ENCODE assay signal across 1 cellular context in the genomic region with DNA sequence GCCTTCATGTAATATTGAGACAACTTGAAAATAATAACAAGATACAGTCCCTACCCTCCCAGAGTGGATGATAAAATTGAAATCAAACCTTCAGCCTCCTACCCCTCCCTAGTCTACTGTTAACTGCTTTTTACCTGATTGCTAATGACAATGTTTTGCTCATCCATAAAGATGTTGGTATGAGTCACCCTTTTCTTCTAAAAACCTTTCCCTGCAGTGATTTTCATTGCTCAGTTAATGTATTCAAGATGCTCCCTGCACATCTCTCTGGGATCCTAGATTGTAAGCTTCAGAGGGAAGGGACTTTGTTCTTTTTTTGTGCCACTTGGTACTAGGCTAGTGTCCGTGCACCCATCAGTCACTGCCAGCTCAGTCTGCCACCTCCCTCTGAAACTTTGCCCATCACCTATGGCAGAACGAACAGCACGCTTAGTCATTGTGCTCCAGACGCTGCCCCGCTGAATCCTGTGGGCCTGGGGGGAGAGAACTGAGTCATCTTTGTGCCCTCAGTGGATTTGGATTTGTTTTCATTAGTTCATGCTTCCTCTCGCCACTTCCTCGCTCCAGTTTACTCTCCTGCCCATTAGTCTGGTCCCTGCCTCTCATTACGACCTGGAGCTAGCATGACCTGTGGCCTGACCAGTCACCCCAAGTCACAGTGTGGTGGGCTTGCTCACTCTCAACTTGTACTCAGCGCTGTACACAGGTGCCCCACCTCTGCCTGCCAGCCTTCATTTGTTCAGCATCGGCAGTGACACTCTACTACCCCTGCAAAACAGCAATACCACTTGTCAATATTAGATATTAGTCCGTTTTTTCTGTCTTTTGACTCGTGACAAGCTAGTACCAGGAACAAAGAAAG.
TF ChIP-seq lines count a peak whose summit lies in the region.

No MANE protein-coding gene starts in this region.

TF ChIP-seq in GM12878, 131 proteins besides CTCF, POLR2A, EP300 and RAD21 (continued from another document):
- TF ChIP-seq, protein P1, sequence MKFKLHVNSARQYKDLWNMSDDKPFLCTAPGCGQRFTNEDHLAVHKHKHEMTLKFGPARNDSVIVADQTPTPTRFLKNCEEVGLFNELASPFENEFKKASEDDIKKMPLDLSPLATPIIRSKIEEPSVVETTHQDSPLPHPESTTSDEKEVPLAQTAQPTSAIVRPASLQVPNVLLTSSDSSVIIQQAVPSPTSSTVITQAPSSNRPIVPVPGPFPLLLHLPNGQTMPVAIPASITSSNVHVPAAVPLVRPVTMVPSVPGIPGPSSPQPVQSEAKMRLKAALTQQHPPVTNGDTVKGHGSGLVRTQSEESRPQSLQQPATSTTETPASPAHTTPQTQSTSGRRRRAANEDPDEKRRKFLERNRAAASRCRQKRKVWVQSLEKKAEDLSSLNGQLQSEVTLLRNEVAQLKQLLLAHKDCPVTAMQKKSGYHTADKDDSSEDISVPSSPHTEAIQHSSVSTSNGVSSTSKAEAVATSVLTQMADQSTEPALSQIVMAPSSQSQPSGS (IDR thresholded peaks at IDR 0.05; ENCODE audit: low read length), result no peak
- TF ChIP-seq SUZ12 (IDR thresholded peaks at IDR 0.05; ENCODE audit: unreplicated experiment), result no peak
- no peak for TF ChIP-seq RBBP5 (conservative IDR thresholded peaks at IDR 0.05)
- TF ChIP-seq SREBF1 (IDR thresholded peaks at IDR 0.05; ENCODE audit: low read length), result no peak
- no peak for TF ChIP-seq ZBED1 (IDR thresholded peaks at IDR 0.05; ENCODE audit: borderline replicate concordance)
- TF ChIP-seq, protein P2, sequence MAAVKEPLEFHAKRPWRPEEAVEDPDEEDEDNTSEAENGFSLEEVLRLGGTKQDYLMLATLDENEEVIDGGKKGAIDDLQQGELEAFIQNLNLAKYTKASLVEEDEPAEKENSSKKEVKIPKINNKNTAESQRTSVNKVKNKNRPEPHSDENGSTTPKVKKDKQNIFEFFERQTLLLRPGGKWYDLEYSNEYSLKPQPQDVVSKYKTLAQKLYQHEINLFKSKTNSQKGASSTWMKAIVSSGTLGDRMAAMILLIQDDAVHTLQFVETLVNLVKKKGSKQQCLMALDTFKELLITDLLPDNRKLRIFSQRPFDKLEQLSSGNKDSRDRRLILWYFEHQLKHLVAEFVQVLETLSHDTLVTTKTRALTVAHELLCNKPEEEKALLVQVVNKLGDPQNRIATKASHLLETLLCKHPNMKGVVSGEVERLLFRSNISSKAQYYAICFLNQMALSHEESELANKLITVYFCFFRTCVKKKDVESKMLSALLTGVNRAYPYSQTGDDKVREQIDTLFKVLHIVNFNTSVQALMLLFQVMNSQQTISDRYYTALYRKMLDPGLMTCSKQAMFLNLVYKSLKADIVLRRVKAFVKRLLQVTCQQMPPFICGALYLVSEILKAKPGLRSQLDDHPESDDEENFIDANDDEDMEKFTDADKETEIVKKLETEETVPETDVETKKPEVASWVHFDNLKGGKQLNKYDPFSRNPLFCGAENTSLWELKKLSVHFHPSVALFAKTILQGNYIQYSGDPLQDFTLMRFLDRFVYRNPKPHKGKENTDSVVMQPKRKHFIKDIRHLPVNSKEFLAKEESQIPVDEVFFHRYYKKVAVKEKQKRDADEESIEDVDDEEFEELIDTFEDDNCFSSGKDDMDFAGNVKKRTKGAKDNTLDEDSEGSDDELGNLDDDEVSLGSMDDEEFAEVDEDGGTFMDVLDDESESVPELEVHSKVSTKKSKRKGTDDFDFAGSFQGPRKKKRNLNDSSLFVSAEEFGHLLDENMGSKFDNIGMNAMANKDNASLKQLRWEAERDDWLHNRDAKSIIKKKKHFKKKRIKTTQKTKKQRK (IDR thresholded peaks at IDR 0.05; ENCODE audit: low read depth, low read length), result no peak
- TF ChIP-seq, protein P3, sequence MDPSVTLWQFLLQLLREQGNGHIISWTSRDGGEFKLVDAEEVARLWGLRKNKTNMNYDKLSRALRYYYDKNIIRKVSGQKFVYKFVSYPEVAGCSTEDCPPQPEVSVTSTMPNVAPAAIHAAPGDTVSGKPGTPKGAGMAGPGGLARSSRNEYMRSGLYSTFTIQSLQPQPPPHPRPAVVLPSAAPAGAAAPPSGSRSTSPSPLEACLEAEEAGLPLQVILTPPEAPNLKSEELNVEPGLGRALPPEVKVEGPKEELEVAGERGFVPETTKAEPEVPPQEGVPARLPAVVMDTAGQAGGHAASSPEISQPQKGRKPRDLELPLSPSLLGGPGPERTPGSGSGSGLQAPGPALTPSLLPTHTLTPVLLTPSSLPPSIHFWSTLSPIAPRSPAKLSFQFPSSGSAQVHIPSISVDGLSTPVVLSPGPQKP (IDR thresholded peaks at IDR 0.05; ENCODE audit: low read depth, low read length), result no peak
- no peak for TF ChIP-seq DPF2 (IDR thresholded peaks at IDR 0.05)
